Comparison of ENCODE assay signal across 8 cellular contexts in genomic region chr18:23871410-23871809, GRCh38.
A peak's percentile ranks its signal among the peaks of the same experiment; 100 is the strongest.
DNase-seq lines count a peak whose midpoint lies in the region; ATAC-seq, FAIRE-seq and TF ChIP-seq lines count a peak whose summit lies in the region.
"Had no signal": no experiment of that assay in that cellular context is flagged by ENCODE, and none has a peak within 500 bp of the region (broad histone marks: within the 10 kb centered on the region; RNA-seq: fewer than 3 reads in every experiment).

No MANE protein-coding gene starts in this region.

- FAIRE-seq in GM19239 (lab: Jason Lieb, UNC) (peak; percentile 76), H54 (lab: Jason Lieb, UNC) (no peak)

- H3K4me1 ChIP-seq in mammary epithelial cell (ENCODE audit: insufficient read depth, low read length) = peaks cover 32% of the 10 kb centered on the region

- H3K27me3 Mint-ChIP-seq in T-helper 2 cell treated with Interferon-gamma antibody and Interleukin-4, amounts not matched to agents 5 μg/mL and 100 μg/mL, for 36 hours (ENCODE audit: low read depth) = peaks cover 33% of the 10 kb centered on the region

- H3K27me3 ChIP-seq in mammary epithelial cell (ENCODE audit: insufficient read depth, low read length) = no peaks in the 10 kb centered on the region

- in situ Hi-C loops in mammary epithelial cell (cut with MboI; ENCODE audit: low sequenced_read_pairs in 2 of 2) = loop anchor here in 1 of 2 donors (5.0 kb wide), 1 partner anchor 34 kb away; no protein-coding TSS in a partner anchor

- H3K36me3 Mint-ChIP-seq in T-helper 2 cell treated with Interferon-gamma antibody and Interleukin-4, amounts not matched to agents 5 μg/mL and 100 μg/mL, for 36 hours (ENCODE audit: low read depth) = peaks cover 1% of the 10 kb centered on the region

- 0% methylated on average over 7 of the region's 7 CpGs for WGBS in mammary epithelial cell (ENCODE audit: low coverage, missing lambda C conversion rate)

- no peak for TF ChIP-seq CTCF in mammary epithelial cell (conservative IDR thresholded peaks at IDR 0.05 in 1 of 2, IDR thresholded peaks at IDR 0.05 in 1 of 2; ENCODE audit: extremely low read depth in 1 of 2, insufficient read depth in 1 of 2, low read depth in 1 of 2, low read length in 2 of 2)

- dilution Hi-C loops in mammary epithelial cell (cut with HindIII; ENCODE audit: low sequenced_read_pairs) = no loop called here

- H3K36me3 ChIP-seq in mammary epithelial cell (ENCODE audit: insufficient read depth, low read length) = peaks cover 11% of the 10 kb centered on the region

- DNase-seq in GM19239 (ENCODE audit: insufficient read length, low spot score) (peak; percentile 19), mammary epithelial cell (peak; percentile 99), H54 (ENCODE audit: insufficient read length, low spot score) (no peak)
- DNase-seq in T-helper 2 cell treated with Interferon-gamma antibody and Interleukin-4, amounts not matched to agents 5 μg/mL and 100 μg/mL, for 36 hours (ENCODE audit: low spot score) = no peak
- peak; percentile 40 for DNase-seq in stimulated activated CD4-positive, alpha-beta T cell treated with anti-CD3 and anti-CD28 coated beads, Interleukin-4, amount 100 ng/mL, for 1 hour

- peak; percentile 80 for ATAC-seq in HG03460 (IDR thresholded peaks at IDR 0.05; ENCODE audit: unreplicated experiment)
- ATAC-seq in HG02763 (IDR thresholded peaks at IDR 0.05; ENCODE audit: unreplicated experiment) = no peak

- no peaks in the 10 kb centered on the region for H4K20me1 ChIP-seq in mammary epithelial cell (ENCODE audit: insufficient read depth, low read length)

- H3K4me3 ChIP-seq in mammary epithelial cell (replicated peaks in 1 of 3; ENCODE audit: insufficient read depth in 1 of 3, low read depth in 2 of 3, low read length in 3 of 3) = peak overlapping the region in 1 of 3 experiments; percentile 8

- no peak overlapping the region for H3K27ac Mint-ChIP-seq in T-helper 2 cell treated with Interferon-gamma antibody and Interleukin-4, amounts not matched to agents 5 μg/mL and 100 μg/mL, for 36 hours

- no peaks in the 10 kb centered on the region for H3K9me3 Mint-ChIP-seq in T-helper 2 cell treated with Interferon-gamma antibody and Interleukin-4, amounts not matched to agents 5 μg/mL and 100 μg/mL, for 36 hours

- intact Hi-C loops in mammary epithelial cell (cut with micrococcal nuclease) = loop anchor here (5.0 kb wide), 1 partner anchor 249 kb away; no protein-coding TSS in a partner anchor

- no peak overlapping the region for H2AFZ ChIP-seq in mammary epithelial cell (ENCODE audit: low read depth, low read length)

- CTCF ChIA-PET in mammary epithelial cell (lab: Charles Lee; ENCODE audit: low non-redundant PET) = no interaction called here

- H3K4me3 Mint-ChIP-seq in T-helper 2 cell treated with Interferon-gamma antibody and Interleukin-4, amounts not matched to agents 5 μg/mL and 100 μg/mL, for 36 hours = peak overlapping the region; percentile 54

- peak overlapping the region; percentile 61 for H3K4me2 ChIP-seq in mammary epithelial cell (ENCODE audit: insufficient read depth, low read depth, low read length)

- peak overlapping the region; percentile 95 for H3K27ac ChIP-seq in mammary epithelial cell (ENCODE audit: insufficient read depth, low read depth, low read length)
- H3K27ac ChIP-seq: VCaP had no signal

- no peak for TF ChIP-seq POLR2A in H54 (IDR thresholded peaks at IDR 0.05; ENCODE audit: low read depth, low read length)

- peak overlapping the region; percentile 96 for H3K9ac ChIP-seq in mammary epithelial cell (ENCODE audit: insufficient read depth, low read length)

- peaks cover 41% of the 10 kb centered on the region for H3K4me1 Mint-ChIP-seq in T-helper 2 cell treated with Interferon-gamma antibody and Interleukin-4, amounts not matched to agents 5 μg/mL and 100 μg/mL, for 36 hours (ENCODE audit: low read depth)

- peaks cover 36% of the 10 kb centered on the region for H3K79me2 ChIP-seq in mammary epithelial cell (ENCODE audit: insufficient read depth, low read length)

- no TSS peak for BruUV-seq in mammary epithelial cell (replicated peaks; lab: Mats Ljungman, UMichigan)

- no peaks in the 10 kb centered on the region for H3K9me3 ChIP-seq in mammary epithelial cell (replicated peaks; ENCODE audit: insufficient read depth, low read length)

Comparison
In these comparisons a context has a peak if more than half of its experiments do, and no peak if none do; other contexts are left out.
1. DNase-seq: peak in GM19239 (single experiment), mammary epithelial cell (single experiment) and stimulated activated CD4-positive, alpha-beta T cell treated with anti-CD3 and anti-CD28 coated beads, Interleukin-4, amount 100 ng/mL, for 1 hour (single experiment); none in T-helper 2 cell treated with Interferon-gamma antibody and Interleukin-4, amounts not matched to agents 5 μg/mL and 100 μg/mL, for 36 hours (single experiment) and H54 (single experiment).